In genomic region chr22:50271011-50271394, GRCh38 we compare ENCODE assay signal across 2 cellular contexts.
TF ChIP-seq lines count a peak whose summit lies in the region.

No MANE protein-coding gene starts in this region.

TF ChIP-seq in GM23338, 12 proteins besides CTCF, POLR2A, EP300 and RAD21 (continued from another document):
- TF ChIP-seq REST (IDR thresholded peaks at IDR 0.05; ENCODE audit: unreplicated experiment): no peak
- no peak for TF ChIP-seq CREB1 (CRISPR knock-in tag; IDR thresholded peaks at IDR 0.05; ENCODE audit: low read depth)
- peak; percentile 15 for TF ChIP-seq EZH2 (IDR thresholded peaks at IDR 0.05; ENCODE audit: low read depth, unreplicated experiment)
- no peak for TF ChIP-seq ETS1 (IDR thresholded peaks at IDR 0.05)

TF ChIP-seq in SK-N-SH treated with all-trans-retinoic acid at 6 μM for 48 hours, 23 proteins besides CTCF, POLR2A, EP300 and RAD21 (continued from another document):
- TF ChIP-seq, protein P1, sequence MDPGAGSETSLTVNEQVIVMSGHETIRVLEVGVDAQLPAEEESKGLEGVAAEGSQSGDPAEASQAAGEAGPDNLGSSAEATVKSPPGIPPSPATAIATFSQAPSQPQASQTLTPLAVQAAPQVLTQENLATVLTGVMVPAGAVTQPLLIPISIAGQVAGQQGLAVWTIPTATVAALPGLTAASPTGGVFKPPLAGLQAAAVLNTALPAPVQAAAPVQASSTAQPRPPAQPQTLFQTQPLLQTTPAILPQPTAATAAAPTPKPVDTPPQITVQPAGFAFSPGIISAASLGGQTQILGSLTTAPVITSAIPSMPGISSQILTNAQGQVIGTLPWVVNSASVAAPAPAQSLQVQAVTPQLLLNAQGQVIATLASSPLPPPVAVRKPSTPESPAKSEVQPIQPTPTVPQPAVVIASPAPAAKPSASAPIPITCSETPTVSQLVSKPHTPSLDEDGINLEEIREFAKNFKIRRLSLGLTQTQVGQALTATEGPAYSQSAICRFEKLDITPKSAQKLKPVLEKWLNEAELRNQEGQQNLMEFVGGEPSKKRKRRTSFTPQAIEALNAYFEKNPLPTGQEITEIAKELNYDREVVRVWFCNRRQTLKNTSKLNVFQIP (CRISPR knock-in tag; IDR thresholded peaks at IDR 0.05; ENCODE audit: borderline replicate concordance, low read depth): no peak
- TF ChIP-seq ARNTL (CRISPR knock-in tag; IDR thresholded peaks at IDR 0.05; ENCODE audit: borderline replicate concordance, low read depth) (no peak), RARB (CRISPR knock-in tag; IDR thresholded peaks at IDR 0.05) (no peak)
